Comparison of ENCODE assay signal across 8 cellular contexts in the genomic region with DNA sequence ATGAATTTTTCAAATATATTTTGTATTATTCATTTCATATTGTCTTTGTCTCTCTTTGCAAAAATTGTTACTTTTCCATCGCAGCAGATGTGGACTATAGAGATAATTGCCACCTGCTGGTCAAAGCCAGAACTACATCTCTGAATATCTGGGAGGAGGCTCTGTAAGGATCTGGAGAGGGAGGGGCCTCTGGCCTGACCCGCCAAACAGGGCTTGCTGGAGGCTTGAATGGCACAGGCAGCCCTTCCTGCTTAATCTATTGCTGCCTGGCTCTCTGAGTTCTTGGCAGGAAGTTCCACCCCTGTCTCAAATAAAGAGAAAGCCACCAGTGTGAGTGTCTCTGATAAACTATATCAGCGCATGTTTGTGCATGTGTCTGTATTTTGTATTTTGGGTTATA.
A peak's percentile ranks its signal among the peaks of the same experiment; 100 is the strongest.
DNase-seq lines count a peak whose midpoint lies in the region; ATAC-seq, FAIRE-seq and TF ChIP-seq lines count a peak whose summit lies in the region.

No MANE protein-coding gene starts in this region.

- no peak overlapping the region for H2BK20ac ChIP-seq in H1 (ENCODE audit: low read length)

- H3K56ac ChIP-seq in H1 (replicated peaks; ENCODE audit: insufficient read length, low read depth, low read length): no peak overlapping the region

- H4K91ac ChIP-seq in H1 (replicated peaks; ENCODE audit: insufficient read length, low read length) (no peak overlapping the region), mesenchymal stem cell (ENCODE audit: low read length) (no peak overlapping the region)

- POLR2A ChIA-PET in H1 (lab: Charles Lee; ENCODE audit: partially characterized antibody): no interaction called here

- no peaks in the 10 kb centered on the region for H3K4me1 ChIP-seq in H1 (replicated peaks in 1 of 4; ENCODE audit: control insufficient read depth in 3 of 4, insufficient read depth in 4 of 4, low read length in 3 of 4)
- H3K4me1 ChIP-seq in mesenchymal stem cell (ENCODE audit: control insufficient read depth, insufficient read depth, low read depth, low read length): no peaks in the 10 kb centered on the region

- no peak for TF ChIP-seq EP300 in H1 (IDR thresholded peaks at IDR 0.05; ENCODE audit: borderline replicate concordance in 1 of 2, low read depth in 2 of 2, low read length in 2 of 2)

- H4K8ac ChIP-seq in H1 (ENCODE audit: extremely low read depth, insufficient read depth, low read length) (no peak overlapping the region), mesenchymal stem cell (ENCODE audit: low read length) (no peak overlapping the region)

- H3K27me3 ChIP-seq in H1 (replicated peaks in 1 of 4; ENCODE audit: control insufficient read depth in 3 of 4, extremely low read depth in 1 of 4, insufficient read depth in 3 of 4, low read length in 3 of 4) (no peaks in the 10 kb centered on the region), mesenchymal stem cell (ENCODE audit: control insufficient read depth in 1 of 2, insufficient read depth in 1 of 2, low read length in 2 of 2) (peaks cover 0 to 17% of the 10 kb centered on the region in 2 experiments)

- H3K18ac ChIP-seq in H1 (ENCODE audit: extremely low read depth, low read length) (no peak overlapping the region), mesenchymal stem cell (ENCODE audit: low read depth in 1 of 2, low read length in 2 of 2) (no peak overlapping the region)

- H3K79me1 ChIP-seq in H1 (ENCODE audit: low read depth, low read length) (no peaks in the 10 kb centered on the region), mesenchymal stem cell (replicated peaks; ENCODE audit: low read length, poor library complexity, severe bottlenecking) (no peaks in the 10 kb centered on the region)

- H3K4me2 ChIP-seq in H1 (ENCODE audit: insufficient read depth in 1 of 2, low read depth in 2 of 2, low read length in 2 of 2) (0 out of 4 replicates have a peak overlapping the region, but pooled peaks of 1 of the 2 experiments have one; percentile 28), mesenchymal stem cell (ENCODE audit: low read length, poor library complexity, severe bottlenecking) (no peak overlapping the region)

- no peaks in the 10 kb centered on the region for H3K36me3 ChIP-seq in H1 (ENCODE audit: control insufficient read depth in 2 of 4, insufficient read depth in 4 of 4, low read length in 3 of 4)
- H3K36me3 ChIP-seq in mesenchymal stem cell (ENCODE audit: control insufficient read depth in 1 of 2, insufficient read depth in 2 of 2, low read depth in 1 of 2, low read length in 2 of 2): no peaks in the 10 kb centered on the region

- H3K4ac ChIP-seq in H1 (replicated peaks; ENCODE audit: insufficient read length, low read depth, low read length) (no peak overlapping the region), mesenchymal stem cell (ENCODE audit: low read depth in 1 of 2, low read length in 2 of 2) (no peak overlapping the region)

- H3K14ac ChIP-seq in H1 (ENCODE audit: insufficient read length): no peak overlapping the region
- H3K14ac ChIP-seq in mesenchymal stem cell (ENCODE audit: low read length in 2 of 2): no peak overlapping the region

- H3K9me3 ChIP-seq in H1 (ENCODE audit: insufficient read depth in 2 of 2, low read depth in 1 of 2, low read length in 1 of 2): no peaks in the 10 kb centered on the region
- H3K9me3 ChIP-seq in mesenchymal stem cell (ENCODE audit: control insufficient read depth, low read length): no peaks in the 10 kb centered on the region

- H3K27ac ChIP-seq in H1 (ENCODE audit: low read depth, low read length): no peak overlapping the region
- no peak overlapping the region for H3K27ac ChIP-seq in mesenchymal stem cell (ENCODE audit: low read length, poor library complexity, severe bottlenecking)

- no peak overlapping the region for H2BK5ac ChIP-seq in H1 (ENCODE audit: low read depth, low read length)
- no peak overlapping the region for H2BK5ac ChIP-seq in mesenchymal stem cell (ENCODE audit: low read depth, low read length, poor library complexity, severe bottlenecking)

- no peaks in the 10 kb centered on the region for H3K23me2 ChIP-seq in H1 (ENCODE audit: low read depth, low read length)

- TF ChIP-seq POLR2A in H1 (IDR thresholded peaks at IDR 0.05; ENCODE audit: control extremely low read depth in 1 of 2, low read depth in 2 of 2, low read length in 2 of 2): no peak

- H3K23ac ChIP-seq in H1 (ENCODE audit: insufficient read length) (no peak overlapping the region), mesenchymal stem cell (ENCODE audit: low read length in 2 of 2) (no peak overlapping the region)

- H3K4me3 ChIP-seq in H1 (ENCODE audit: extremely low read depth in 1 of 4, insufficient read depth in 2 of 4, low read depth in 3 of 4, low read length in 4 of 4) (0 out of 8 replicates have a peak overlapping the region, but pooled peaks of 1 of the 4 experiments have one; percentile 19), mesenchymal stem cell (ENCODE audit: insufficient read depth in 1 of 2, low read depth in 1 of 2, low read length in 2 of 2) (peak overlapping the region in 1 of 2 experiments; percentile 55)

- peak; percentile 70 for DNase-seq in D341Med (ENCODE audit: low spot score)
- DNase-seq in HT1080 (ENCODE audit: low read depth): peak; percentile 86
- peak; percentile 79 for DNase-seq in NOMO-1 treated with DMSO at 0.1 percent for 48 hours (lab: John Stamatoyannopoulos, UW; ENCODE audit: unreplicated experiment)
- DNase-seq in activated CD8-positive, alpha-beta memory T cell treated with anti-CD3 and anti-CD28 coated beads for 4 hours (ENCODE audit: low read depth in 2 of 2): peak; percentile 47 to 51
- DNase-seq in H1 (ENCODE audit: low read depth in 1 of 2, low spot score in 2 of 2): peak; percentile 39 to 70
- peak; percentile 85 for DNase-seq in mesenchymal stem cell
- DNase-seq in stimulated activated CD8-positive, alpha-beta memory T cell treated with anti-CD3 and anti-CD28 coated beads, Interleukin-2, amount 100 ng/mL, for 1 hour (ENCODE audit: low read depth in 2 of 2): peak; percentile 33 to 46

- H2BK12ac ChIP-seq in H1 (ENCODE audit: low read depth, low read length): no peak overlapping the region
- no peak overlapping the region for H2BK12ac ChIP-seq in mesenchymal stem cell (ENCODE audit: low read length in 2 of 2)

- no peaks in the 10 kb centered on the region for H4K20me1 ChIP-seq in H1 (replicated peaks in 1 of 2; ENCODE audit: control insufficient read depth in 1 of 2, insufficient read depth in 2 of 2, low read length in 2 of 2)

- H2AK5ac ChIP-seq in H1 (ENCODE audit: low read depth, low read length) (no peak overlapping the region), mesenchymal stem cell (ENCODE audit: low read length, severe bottlenecking) (no peak overlapping the region)

- H3K79me2 ChIP-seq in H1 (ENCODE audit: control insufficient read depth in 1 of 2, insufficient read depth in 2 of 2, low read length in 2 of 2): no peaks in the 10 kb centered on the region

- TF ChIP-seq RAD21 in H1 (IDR thresholded peaks at IDR 0.05 in 1 of 2, conservative IDR thresholded peaks at IDR 0.05 in 1 of 2; ENCODE audit: low read depth in 2 of 2, low read length in 2 of 2): peak; percentile 53 to 55

- peak in 2 of 3 experiments; percentile 41 to 48; a peak in 3 of 4 replicates for TF ChIP-seq CTCF in H1 (IDR thresholded peaks at IDR 0.05; ENCODE audit: control extremely low read depth in 1 of 3, insufficient read depth in 1 of 3, low read depth in 1 of 3, low read length in 3 of 3)

- WGBS in H1 (ENCODE audit: extremely low coverage in 1 of 2, insufficient coverage in 1 of 2, insufficient read length in 1 of 2, insufficient replicate concordance in 2 of 2, low coverage in 1 of 2, low lambda C conversion rate in 2 of 2, missing lambda C conversion rate in 1 of 2), 2 experiments: 17% methylated on average over 3 of the region's 3 CpGs; no CpG with 5 or more reads in 1 of the 2 experiments
- 6% methylated on average over 2 of the region's 3 CpGs for WGBS in mesenchymal stem cell

- H3K9ac ChIP-seq in H1 (replicated peaks in 1 of 4; ENCODE audit: extremely low read depth in 1 of 4, low read depth in 3 of 4, low read length in 3 of 4) (no peak overlapping the region), mesenchymal stem cell (ENCODE audit: low read length) (peak overlapping the region; percentile 64)

- CTCF ChIA-PET in H1 (lab: Charles Lee; ENCODE audit: partially characterized antibody): no interaction called here

- H2BK120ac ChIP-seq in H1 (replicated peaks; ENCODE audit: low read depth, low read length): no peak overlapping the region
- no peak overlapping the region for H2BK120ac ChIP-seq in mesenchymal stem cell (ENCODE audit: low read depth, low read length)

- H4K5ac ChIP-seq in H1 (ENCODE audit: insufficient read length, low read depth, low read length): no peak overlapping the region

- H2AFZ ChIP-seq in H1 (ENCODE audit: low read length) (peak overlapping the region; percentile 76; the same call in 1 of the 2 replicates), mesenchymal stem cell (ENCODE audit: low read depth, low read length) (no peak overlapping the region)

- FAIRE-seq in H1 (lab: Jason Lieb, UNC): peak; percentile 100

- no peak overlapping the region for H2BK15ac ChIP-seq in H1 (ENCODE audit: low read length)
- H2BK15ac ChIP-seq in mesenchymal stem cell (ENCODE audit: low read depth, poor library complexity, severe bottlenecking): no peak overlapping the region

- ATAC-seq in GM21447 (IDR thresholded peaks at IDR 0.05; ENCODE audit: unreplicated experiment): peak; percentile 99

TF ChIP-seq in H1, 55 proteins besides CTCF, POLR2A, EP300 and RAD21 (continues in another document):
- no peak for TF ChIP-seq SP1 (IDR thresholded peaks at IDR 0.05; ENCODE audit: low read depth, low read length)
- TF ChIP-seq KDM5A (IDR thresholded peaks at IDR 0.05; ENCODE audit: low read length): no peak
- no peak for TF ChIP-seq JUN (IDR thresholded peaks at IDR 0.05; ENCODE audit: low read depth, low read length)
- no peak for TF ChIP-seq SP4 (IDR thresholded peaks at IDR 0.05; ENCODE audit: low read length)
- no peak for TF ChIP-seq CBX5 (IDR thresholded peaks at IDR 0.05; ENCODE audit: low read depth, low read length)
- TF ChIP-seq CREB1 (IDR thresholded peaks at IDR 0.05): no peak
- TF ChIP-seq HDAC2 (IDR thresholded peaks at IDR 0.05; ENCODE audit: borderline replicate concordance in 1 of 2, low read depth in 2 of 2, low read length in 2 of 2): no peak
- TF ChIP-seq, protein P1, sequence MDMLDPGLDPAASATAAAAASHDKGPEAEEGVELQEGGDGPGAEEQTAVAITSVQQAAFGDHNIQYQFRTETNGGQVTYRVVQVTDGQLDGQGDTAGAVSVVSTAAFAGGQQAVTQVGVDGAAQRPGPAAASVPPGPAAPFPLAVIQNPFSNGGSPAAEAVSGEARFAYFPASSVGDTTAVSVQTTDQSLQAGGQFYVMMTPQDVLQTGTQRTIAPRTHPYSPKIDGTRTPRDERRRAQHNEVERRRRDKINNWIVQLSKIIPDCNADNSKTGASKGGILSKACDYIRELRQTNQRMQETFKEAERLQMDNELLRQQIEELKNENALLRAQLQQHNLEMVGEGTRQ (IDR thresholded peaks at IDR 0.05; ENCODE audit: low read length): no peak
- no peak for TF ChIP-seq ASH2L (IDR thresholded peaks at IDR 0.05; ENCODE audit: low read length)
- no peak for TF ChIP-seq MAFK (IDR thresholded peaks at IDR 0.05; ENCODE audit: low read depth, low read length)
- no peak for TF ChIP-seq SIRT6 (IDR thresholded peaks at IDR 0.05; ENCODE audit: low read length)
- no peak for TF ChIP-seq SIX5 (IDR thresholded peaks at IDR 0.05; ENCODE audit: low read depth, low read length)
